1 cellular context compared by ENCODE assay signal in genomic region chr14:35861204-35861868, GRCh38.
A peak's percentile ranks its signal among the peaks of the same experiment; 100 is the strongest.
TF ChIP-seq lines count a peak whose summit lies in the region.

No MANE protein-coding gene starts in this region.

TF ChIP-seq in K562, 482 proteins besides CTCF, POLR2A, EP300 and RAD21 (continued from another document):
- TF ChIP-seq MEIS2 (IDR thresholded peaks at IDR 0.05; ENCODE audit: partially characterized antibody) (peak; percentile 45), MEF2D (tag; conservative IDR thresholded peaks at IDR 0.05; ENCODE audit: low read depth) (peak; percentile 62; the same call in 1 of the 2 replicates), BACH1 (tag; IDR thresholded peaks at IDR 0.05) (no peak), ATF1 (CRISPR knock-in tag; IDR thresholded peaks at IDR 0.05) (no peak), ATF1 (tag; IDR thresholded peaks at IDR 0.05) (no peak), MEF2A (IDR thresholded peaks at IDR 0.05; ENCODE audit: control insufficient read depth, low read depth, low read length) (peak; percentile 69), CBFA2T3 (IDR thresholded peaks at IDR 0.05) (peak; percentile 13; the same call in 1 of the 2 replicates)
